Comparison of ENCODE assay signal across 12 cellular contexts in the genomic region with DNA sequence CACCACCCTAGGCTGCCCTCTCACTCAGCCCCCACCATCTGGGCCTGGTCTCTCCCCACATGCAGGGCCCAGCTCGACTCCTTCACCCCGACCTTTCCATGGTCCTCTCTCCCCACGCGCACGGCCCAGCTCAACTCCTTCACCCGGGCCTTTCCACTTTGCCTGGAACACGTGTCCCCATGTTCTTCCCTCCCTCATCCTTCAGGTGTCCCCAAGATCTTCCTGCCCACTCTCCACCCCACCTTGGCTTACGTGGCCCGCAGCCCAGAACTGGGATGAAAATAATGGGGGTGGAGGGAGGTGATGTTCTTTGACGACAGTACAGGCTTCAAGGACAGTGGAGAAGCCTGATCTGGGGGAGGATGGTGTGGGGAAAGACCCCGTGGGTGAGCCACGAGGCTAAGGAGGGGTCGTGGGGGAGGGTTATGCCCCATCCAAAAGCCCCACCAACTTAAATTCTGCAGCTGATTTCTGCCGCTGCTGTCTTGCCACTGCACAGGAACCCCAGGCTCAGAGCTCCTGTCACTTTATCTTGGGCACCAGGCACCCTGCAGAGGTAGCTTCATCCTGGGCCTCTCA. TPM values are rescaled to one million over a fixed set of nuclear protein-coding genes. Genes with fewer than 3 reads are reported as not detected.
DNase-seq lines count a peak whose midpoint lies in the region; FAIRE-seq and TF ChIP-seq lines count a peak whose summit lies in the region.
"Had no signal": no experiment of that assay in that cellular context is flagged by ENCODE, and none has a peak within 500 bp of the region (broad histone marks: within the 10 kb centered on the region; RNA-seq: fewer than 3 reads in every experiment).

No MANE protein-coding gene starts in this region.

- no peaks in the 10 kb centered on the region for H4K20me1 ChIP-seq in Loucy (ENCODE audit: insufficient read depth, low read length, poor library complexity, severe bottlenecking)

- no peak overlapping the region for H3K4me3 ChIP-seq in Loucy (ENCODE audit: low read length, poor library complexity, severe bottlenecking)
- no peak overlapping the region for H3K4me3 ChIP-seq in colonic mucosa
- no peak overlapping the region for H3K4me3 ChIP-seq in small intestine (ENCODE audit: low read depth in 1 of 2, low read length in 2 of 2)
- H3K4me3 ChIP-seq: adrenal gland, esophagus muscularis mucosa had no signal

- H3K4me1 ChIP-seq in Loucy (ENCODE audit: insufficient read depth, low read length, poor library complexity, severe bottlenecking) (peaks cover 12% of the 10 kb centered on the region), colonic mucosa (no peaks in the 10 kb centered on the region), small intestine (ENCODE audit: control insufficient read depth in 2 of 2, insufficient read depth in 1 of 2, low read depth in 1 of 2, low read length in 1 of 2) (no peaks in the 10 kb centered on the region)

- no peak for DNase-seq in T-helper 1 cell
- DNase-seq in colonic mucosa = no peak
- DNase-seq in small intestine = no peak
- DNase-seq in DMS114 treated with DMSO at 0.1 percent for 48 hours (lab: John Stamatoyannopoulos, UW; ENCODE audit: unreplicated experiment) = no peak
- no peak for DNase-seq in RKO (ENCODE audit: low spot score)
- DNase-seq in NCI-H2227 (lab: John Stamatoyannopoulos, UW; ENCODE audit: unreplicated experiment) = no peak
- DNase-seq: 8988T, H7 had no signal

- H3K27ac ChIP-seq in colonic mucosa (peak overlapping the region; percentile 40), small intestine (ENCODE audit: low read depth in 1 of 2, low read length in 1 of 2) (peak overlapping the region; percentile 24 to 81)
- H3K27ac ChIP-seq: adrenal gland, esophagus muscularis mucosa had no signal

- peaks cover 6% of the 10 kb centered on the region for H3K27me3 Mint-ChIP-seq in T-helper 1 cell treated with Interleukin-12 subunit alpha and Interleukin-12 subunit beta and Interleukin-4 antibody, amounts not matched to agents 30 μg/mL and 1 μg/mL, for 36 hours (ENCODE audit: low read depth)

- H3K9ac ChIP-seq in Loucy (ENCODE audit: low read depth, low read length, poor library complexity, severe bottlenecking) (no peak overlapping the region), colonic mucosa (ENCODE audit: low read depth in 2 of 2, low read length in 2 of 2) (no peak overlapping the region)

- H3K4me3 Mint-ChIP-seq in T-helper 1 cell treated with Interleukin-12 subunit alpha and Interleukin-12 subunit beta and Interleukin-4 antibody, amounts not matched to agents 30 μg/mL and 1 μg/mL, for 36 hours = peak overlapping the region; percentile 62

- no peaks in the 10 kb centered on the region for H3K79me2 ChIP-seq in Loucy (ENCODE audit: insufficient read depth, low read length)

- no peaks in the 10 kb centered on the region for H3K9me3 Mint-ChIP-seq in T-helper 1 cell treated with Interleukin-12 subunit alpha and Interleukin-12 subunit beta and Interleukin-4 antibody, amounts not matched to agents 30 μg/mL and 1 μg/mL, for 36 hours

- H3K9me3 ChIP-seq in Loucy (ENCODE audit: insufficient read depth, low read depth, low read length) (no peaks in the 10 kb centered on the region), colonic mucosa (no peaks in the 10 kb centered on the region), small intestine (ENCODE audit: control insufficient read depth, low read depth) (no peaks in the 10 kb centered on the region)
- H3K9me3 ChIP-seq: adrenal gland, esophagus muscularis mucosa had no signal

- no peaks in the 10 kb centered on the region for H3K27me3 ChIP-seq in Loucy (ENCODE audit: insufficient read depth, low read length, poor library complexity, severe bottlenecking)
- H3K27me3 ChIP-seq in colonic mucosa = no peaks in the 10 kb centered on the region
- H3K27me3 ChIP-seq in small intestine (ENCODE audit: control insufficient read depth in 2 of 2, insufficient read depth in 2 of 2, low read length in 2 of 2) = no peaks in the 10 kb centered on the region
- H3K27me3 ChIP-seq: adrenal gland, esophagus muscularis mucosa had no signal

- peaks cover 65% of the 10 kb centered on the region for H3K4me1 Mint-ChIP-seq in T-helper 1 cell treated with Interleukin-12 subunit alpha and Interleukin-12 subunit beta and Interleukin-4 antibody, amounts not matched to agents 30 μg/mL and 1 μg/mL, for 36 hours (ENCODE audit: low read depth)

- peak overlapping the region; percentile 99 for H3K27ac Mint-ChIP-seq in T-helper 1 cell treated with Interleukin-12 subunit alpha and Interleukin-12 subunit beta and Interleukin-4 antibody, amounts not matched to agents 30 μg/mL and 1 μg/mL, for 36 hours

- intact Hi-C loops in colonic mucosa (cut with DNase I) = loop anchor here (5.0 kb wide), 1 partner anchor 213 kb away; no protein-coding TSS in a partner anchor

- 62 to 74% (median 73%) methylated on average over 14 of the region's 14 CpGs for WGBS in small intestine, 3 donors

- no peak for FAIRE-seq in small intestine (lab: Jason Lieb, UNC)

- TF ChIP-seq CTCF in Loucy (conservative IDR thresholded peaks at IDR 0.05; ENCODE audit: low read length) = no peak
- no peak for TF ChIP-seq CTCF in colonic mucosa (IDR thresholded peaks at IDR 0.05)

- no peak overlapping the region for H3K4me2 ChIP-seq in Loucy (ENCODE audit: low read depth, low read length, poor library complexity, severe bottlenecking)

- H3K36me3 ChIP-seq in Loucy (ENCODE audit: insufficient read depth, low read length) = no peaks in the 10 kb centered on the region
- no peaks in the 10 kb centered on the region for H3K36me3 ChIP-seq in colonic mucosa
- H3K36me3 ChIP-seq in small intestine (ENCODE audit: control insufficient read depth in 2 of 2, insufficient read depth in 2 of 2, low read length in 2 of 2) = no peaks in the 10 kb centered on the region
- H3K36me3 ChIP-seq: adrenal gland, esophagus muscularis mucosa had no signal

- peaks cover 28% of the 10 kb centered on the region for H3K36me3 Mint-ChIP-seq in T-helper 1 cell treated with Interleukin-12 subunit alpha and Interleukin-12 subunit beta and Interleukin-4 antibody, amounts not matched to agents 30 μg/mL and 1 μg/mL, for 36 hours (ENCODE audit: low read depth)

- H3K9me2 ChIP-seq in Loucy (replicated peaks; ENCODE audit: low read depth, low read length) = no peaks in the 10 kb centered on the region

- no peaks in the 10 kb centered on the region for H3F3A ChIP-seq in Loucy (ENCODE audit: low read depth)

- peak overlapping the region; percentile 13; the same call in 1 of the 2 replicates for H2AFZ ChIP-seq in Loucy (ENCODE audit: low read length)

RNA-seq across cellular contexts. Expression of a gene that starts 9.9 kb away (rescaled TPM):
- 10 to 100 TPM; 17.0 to 23.4 TPM for total RNA-seq in colonic mucosa
- polyA plus RNA-seq in small intestine = 1 to 10 TPM; 7.3 to 7.5 (median 7.4) TPM
